26 cellular contexts compared by ENCODE assay signal in genomic region chr11:74844072-74844471, GRCh38.
"Had no signal": no experiment of that assay in that cellular context is flagged by ENCODE, and none has a peak within 500 bp of the region (broad histone marks: within the 10 kb centered on the region; RNA-seq: fewer than 3 reads in every experiment).

No MANE protein-coding gene starts in this region.

- H3K27ac ChIP-seq: adrenal gland, body of pancreas, breast epithelium, SJCRH30, SK-N-MC had no signal

- ATAC-seq: activated CD8-positive, alpha-beta T cell treated with anti-CD3 and anti-CD28 coated beads for 36 hours; activated naive CD4-positive, alpha-beta T cell treated with anti-CD3 and anti-CD28 coated beads, Interleukin-2, amount 50 U/mL, for 72 hours; body of pancreas; Panc1 had no signal

- H3K9me3 ChIP-seq: adrenal gland, body of pancreas, breast epithelium, MG63, SJCRH30 had no signal

- H3K4me3 ChIP-seq: adrenal gland, body of pancreas, breast epithelium, MG63, SJCRH30, SK-N-MC had no signal

- H3K27me3 ChIP-seq: adrenal gland, body of pancreas, breast epithelium, MG63, SJCRH30 had no signal

- H3K27me3 Mint-ChIP-seq: activated CD4-positive, alpha-beta T cell treated with anti-CD3 and anti-CD28 coated beads, Interleukin-2, amount 10 ng/mL, durations not matched to agents 24 days and 14 days; activated CD8-positive, alpha-beta T cell treated with anti-CD3 and anti-CD28 coated beads for 36 hours had no signal

- H3K9me3 Mint-ChIP-seq: activated CD4-positive, alpha-beta T cell treated with anti-CD3 and anti-CD28 coated beads, Interleukin-2, amount 10 ng/mL, durations not matched to agents 24 days and 14 days; activated CD8-positive, alpha-beta T cell treated with anti-CD3 and anti-CD28 coated beads for 36 hours; activated naive CD4-positive, alpha-beta T cell treated with anti-CD3 and anti-CD28 coated beads for 36 hours; activated naive CD4-positive, alpha-beta T cell treated with anti-CD3 and anti-CD28 coated beads, Interleukin-2, amount 50 U/mL, for 72 hours had no signal

- DNase-seq: activated CD4-positive, alpha-beta T cell treated with anti-CD3 and anti-CD28 coated beads, Interleukin-2, amount 10 ng/mL, durations not matched to agents 24 days and 14 days; activated CD4-positive, alpha-beta T cell treated with anti-CD3 and anti-CD28 coated beads, Interleukin-2, amount 50 U/mL, for 4 hours; activated CD8-positive, alpha-beta T cell treated with anti-CD3 and anti-CD28 coated beads for 36 hours; activated gamma-delta T cell treated with Interleukin-2 at 50 U/mL for 16 hours; activated naive CD4-positive, alpha-beta T cell treated with anti-CD3 and anti-CD28 coated beads for 36 hours; activated T-cell treated with anti-CD3 and anti-CD28 coated beads, Interleukin-2, amount 50 U/mL, for 1 hour; adrenal gland; body of pancreas; Kasumi-1; MG63; NCI-H1048; NCI-H1105 treated with DMSO at 0.1 percent for 48 hours; NCI-H1436; NCI-H1694; NCI-H1930; NCI-H2081 treated with DMSO at 0.1 percent for 48 hours; NCI-H226; NCI-H446 treated with DMSO at 0.1 percent for 48 hours; NCI-H524; SHP77; SJCRH30; T1000 had no signal

- H3K4me3 Mint-ChIP-seq: activated CD4-positive, alpha-beta T cell treated with anti-CD3 and anti-CD28 coated beads, Interleukin-2, amount 10 ng/mL, durations not matched to agents 24 days and 14 days; activated CD8-positive, alpha-beta T cell treated with anti-CD3 and anti-CD28 coated beads for 36 hours; activated naive CD4-positive, alpha-beta T cell treated with anti-CD3 and anti-CD28 coated beads for 36 hours had no signal

- H3K4me1 ChIP-seq: body of pancreas, breast epithelium, SJCRH30 had no signal

- H3K27ac Mint-ChIP-seq: activated CD4-positive, alpha-beta T cell treated with anti-CD3 and anti-CD28 coated beads, Interleukin-2, amount 10 ng/mL, durations not matched to agents 24 days and 14 days; activated CD8-positive, alpha-beta T cell treated with anti-CD3 and anti-CD28 coated beads for 36 hours; activated naive CD4-positive, alpha-beta T cell treated with anti-CD3 and anti-CD28 coated beads for 36 hours had no signal
